ENCODE assay signal across 8 cellular contexts in the genomic region with DNA sequence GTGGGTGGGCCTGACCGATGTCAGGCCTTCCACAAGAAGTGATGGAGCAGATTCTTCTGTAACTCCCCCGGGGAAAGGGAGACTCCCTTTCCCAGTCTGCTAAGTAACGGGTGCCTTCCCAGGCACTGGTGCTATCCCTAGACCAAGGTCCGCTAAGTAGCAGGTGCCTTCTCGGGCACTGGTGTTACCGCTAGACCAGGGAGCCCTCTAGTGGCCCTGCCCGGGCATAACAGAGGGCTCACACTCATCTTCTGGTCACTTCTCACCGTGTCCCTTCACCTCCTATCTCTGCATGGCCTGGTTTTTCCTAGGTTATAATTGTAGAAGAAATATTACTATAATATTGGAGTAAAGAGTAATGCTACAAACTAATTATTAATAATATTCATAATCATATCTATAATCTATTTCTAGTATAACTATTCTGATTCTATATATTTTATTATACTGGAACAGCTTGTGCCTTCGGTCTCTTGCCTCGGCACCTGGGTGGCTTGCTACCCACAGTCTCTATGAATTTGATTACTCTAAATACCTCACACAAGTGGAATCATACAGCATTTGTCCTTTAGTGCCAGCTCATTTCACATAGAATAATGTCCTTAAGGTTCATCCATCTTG.
DNase-seq lines count a peak whose midpoint lies in the region; ATAC-seq and TF ChIP-seq lines count a peak whose summit lies in the region.

No MANE protein-coding gene starts in this region.

- TF ChIP-seq CTCF in brain microvascular endothelial cell (IDR thresholded peaks at IDR 0.05; ENCODE audit: low read depth, low read length, missing control alignments), result peak; percentile 92

- peak; percentile 50 for DNase-seq in G401 (ENCODE audit: low spot score)
- DNase-seq in NOMO-1 treated with dmso at 0.1 percent for 144 hours (lab: John Stamatoyannopoulos, UW; ENCODE audit: unreplicated experiment), result peak; percentile 2
- DNase-seq in brain microvascular endothelial cell, result peak; percentile 34
- DNase-seq in kidney glomerular epithelial cell (lab: John Stamatoyannopoulos, UW), result peak; percentile 61
- peak; percentile 2 for DNase-seq in stimulated activated CD8-positive, alpha-beta memory T cell treated with anti-CD3 and anti-CD28 coated beads, Interleukin-4, amount 100 ng/mL, for 24 hours (ENCODE audit: low read depth)
- DNase-seq in D341Med (ENCODE audit: low spot score), result no peak

- ATAC-seq in GM19328 (IDR thresholded peaks at IDR 0.05; ENCODE audit: unreplicated experiment) (peak; percentile 54), HG03378 (IDR thresholded peaks at IDR 0.05; ENCODE audit: unreplicated experiment) (peak; percentile 72)

- H3K27me3 ChIP-seq in brain microvascular endothelial cell (replicated peaks), result no peaks in the 10 kb centered on the region

- no peak overlapping the region for H3K4me3 ChIP-seq in brain microvascular endothelial cell (ENCODE audit: low read depth, low read length)

- H3K36me3 ChIP-seq in brain microvascular endothelial cell (replicated peaks), result no peaks in the 10 kb centered on the region

- in situ Hi-C loops in G401 (cut with HindIII; ENCODE audit: low sequenced_read_pairs) (no loop called here), brain microvascular endothelial cell (cut with HindIII; ENCODE audit: low pct_ligation_motif_present, low sequenced_read_pairs) (no loop called here)

- no peak overlapping the region for H3K27ac ChIP-seq in brain microvascular endothelial cell
